In genomic region chr5:68725905-68726683, GRCh38 we compare ENCODE assay signal across 20 cellular contexts.
DNase-seq lines count a peak whose midpoint lies in the region; ATAC-seq, FAIRE-seq and TF ChIP-seq lines count a peak whose summit lies in the region.
"Had no signal": no experiment of that assay in that cellular context is flagged by ENCODE, and none has a peak within 500 bp of the region (broad histone marks: within the 10 kb centered on the region; RNA-seq: fewer than 3 reads in every experiment).

No MANE protein-coding gene starts in this region.

- H3K36me3 ChIP-seq in right atrium auricular region (no peaks in the 10 kb centered on the region), H1 (ENCODE audit: control insufficient read depth in 2 of 4, insufficient read depth in 4 of 4, low read length in 3 of 4) (no peaks in the 10 kb centered on the region)
- H3K36me3 ChIP-seq: BLaER1 treated with 17β-estradiol and CSF1 and Interleukin-3, amounts not matched to agents 10 nM and 100 nM; MG63 had no signal

- no peak overlapping the region for H4K91ac ChIP-seq in H1 (replicated peaks; ENCODE audit: insufficient read length, low read length)

- WGBS in H1 (ENCODE audit: extremely low coverage in 1 of 2, insufficient coverage in 1 of 2, insufficient read length in 1 of 2, insufficient replicate concordance in 2 of 2, low coverage in 1 of 2, low lambda C conversion rate in 2 of 2, missing lambda C conversion rate in 1 of 2), 2 experiments, result 94% methylated on average over 7 of the region's 7 CpGs; no CpG with 5 or more reads in 1 of the 2 experiments
- WGBS in right cardiac atrium, result 66% methylated on average over 7 of the region's 7 CpGs

- no peak for FAIRE-seq in H1 (lab: Jason Lieb, UNC)

- H3K56ac ChIP-seq in H1 (replicated peaks; ENCODE audit: insufficient read length, low read depth, low read length), result no peak overlapping the region

- no peaks in the 10 kb centered on the region for H3K79me2 ChIP-seq in H1 (ENCODE audit: control insufficient read depth in 1 of 2, insufficient read depth in 2 of 2, low read length in 2 of 2)

- H3K4me3 ChIP-seq in right atrium auricular region, result no peak overlapping the region
- H3K4me3 ChIP-seq in H1 (ENCODE audit: extremely low read depth in 1 of 4, insufficient read depth in 2 of 4, low read depth in 3 of 4, low read length in 4 of 4), result no peak overlapping the region
- H3K4me3 ChIP-seq in right cardiac atrium (ENCODE audit: low read length), result no peak overlapping the region
- H3K4me3 ChIP-seq: BLaER1 treated with 17β-estradiol and CSF1 and Interleukin-3, amounts not matched to agents 10 nM and 100 nM; MG63 had no signal

- H3K4me2 ChIP-seq in H1 (ENCODE audit: insufficient read depth in 1 of 2, low read depth in 2 of 2, low read length in 2 of 2), result no peak overlapping the region

- H2AK5ac ChIP-seq in H1 (ENCODE audit: low read depth, low read length), result no peak overlapping the region

- H3K9me3 ChIP-seq in right atrium auricular region (no peaks in the 10 kb centered on the region), H1 (ENCODE audit: insufficient read depth in 2 of 2, low read depth in 1 of 2, low read length in 1 of 2) (no peaks in the 10 kb centered on the region), right cardiac atrium (ENCODE audit: control insufficient read depth, low read length) (no peaks in the 10 kb centered on the region)
- H3K9me3 ChIP-seq: MG63 had no signal

- H3K4ac ChIP-seq in H1 (replicated peaks; ENCODE audit: insufficient read length, low read depth, low read length), result no peak overlapping the region

- H3K27me3 ChIP-seq in right atrium auricular region (no peaks in the 10 kb centered on the region), H1 (replicated peaks in 1 of 4; ENCODE audit: control insufficient read depth in 3 of 4, extremely low read depth in 1 of 4, insufficient read depth in 3 of 4, low read length in 3 of 4) (no peaks in the 10 kb centered on the region), right cardiac atrium (ENCODE audit: control insufficient read depth, insufficient read depth) (no peaks in the 10 kb centered on the region)
- H3K27me3 ChIP-seq: BLaER1 treated with 17β-estradiol and CSF1 and Interleukin-3, amounts not matched to agents 10 nM and 100 nM; MG63 had no signal

- H3K9ac ChIP-seq in H1 (replicated peaks in 1 of 4; ENCODE audit: extremely low read depth in 1 of 4, low read depth in 3 of 4, low read length in 3 of 4), result no peak overlapping the region
- H3K9ac ChIP-seq: BLaER1 treated with 17β-estradiol and CSF1 and Interleukin-3, amounts not matched to agents 10 nM and 100 nM had no signal

- H2BK15ac ChIP-seq in H1 (ENCODE audit: low read length), result no peak overlapping the region

- CTCF ChIA-PET in H1 (lab: Charles Lee; ENCODE audit: partially characterized antibody), result no interaction called here

- H3K23me2 ChIP-seq in H1 (ENCODE audit: low read depth, low read length), result no peaks in the 10 kb centered on the region

- H2BK120ac ChIP-seq in H1 (replicated peaks; ENCODE audit: low read depth, low read length), result no peak overlapping the region

- ATAC-seq in Right ventricle myocardium superior (ENCODE audit: poor library complexity), result peak; percentile 81
- ATAC-seq in right cardiac atrium, result peak; percentile 51 to 57
- no peak for ATAC-seq in GM18870 (IDR thresholded peaks at IDR 0.05; ENCODE audit: unreplicated experiment)
- ATAC-seq: SK-N-SH treated with all-trans-retinoic acid at 6 μM for 48 hours had no signal

- H3K18ac ChIP-seq in H1 (ENCODE audit: extremely low read depth, low read length), result no peak overlapping the region

- no peak overlapping the region for H2BK5ac ChIP-seq in H1 (ENCODE audit: low read depth, low read length)

- no peak overlapping the region for H3K23ac ChIP-seq in H1 (ENCODE audit: insufficient read length)

- H3K27ac ChIP-seq in right atrium auricular region, result no peak overlapping the region
- no peak overlapping the region for H3K27ac ChIP-seq in H1 (ENCODE audit: low read depth, low read length)
- no peak overlapping the region for H3K27ac ChIP-seq in right cardiac atrium (ENCODE audit: low read length)
- H3K27ac ChIP-seq: BLaER1 treated with 17β-estradiol and CSF1 and Interleukin-3, amounts not matched to agents 10 nM and 100 nM had no signal

- DNase-seq in Right ventricle myocardium superior (no peak), right atrium auricular region (ENCODE audit: low spot score) (no peak), H1 (ENCODE audit: low read depth in 1 of 2, low spot score in 2 of 2) (no peak), right cardiac atrium (no peak)
- no peak for DNase-seq in stimulated activated CD4-positive, alpha-beta T cell treated with anti-CD3 and anti-CD28 coated beads, Interleukin-12 subunit alpha, Interleukin-12 subunit beta, amount 100 ng/mL, for 4 hours
- no peak for DNase-seq in activated CD8-positive, alpha-beta memory T cell treated with anti-CD3 and anti-CD28 coated beads, Interleukin-2, amount 50 U/mL, for 48 hours
- DNase-seq: CD8-positive, alpha-beta memory T cell; DMS79 treated with DMSO at 0.1 percent for 48 hours; H9; Kasumi-1; MG63; NCI-H1092 treated with DMSO at 0.1 percent for 48 hours; NCI-H146; NCI-H2029 treated with DMSO at 0.1 percent for 48 hours; NCI-H2171; NCI-H748 treated with DMSO at 0.1 percent for 48 hours; SIG-M5 had no signal

- H3K79me1 ChIP-seq in H1 (ENCODE audit: low read depth, low read length), result no peaks in the 10 kb centered on the region

- TF ChIP-seq RAD21 in H1 (IDR thresholded peaks at IDR 0.05 in 1 of 2, conservative IDR thresholded peaks at IDR 0.05 in 1 of 2; ENCODE audit: low read depth in 2 of 2, low read length in 2 of 2), result no peak

- H4K20me1 ChIP-seq in H1 (replicated peaks in 1 of 2; ENCODE audit: control insufficient read depth in 1 of 2, insufficient read depth in 2 of 2, low read length in 2 of 2), result no peaks in the 10 kb centered on the region
- H4K20me1 ChIP-seq: BLaER1 treated with 17β-estradiol and CSF1 and Interleukin-3, amounts not matched to agents 10 nM and 100 nM had no signal

- no peak overlapping the region for H4K8ac ChIP-seq in H1 (ENCODE audit: extremely low read depth, insufficient read depth, low read length)

- no peak overlapping the region for H2BK12ac ChIP-seq in H1 (ENCODE audit: low read depth, low read length)

- no peak overlapping the region for H2BK20ac ChIP-seq in H1 (ENCODE audit: low read length)

- no peak overlapping the region for H2AFZ ChIP-seq in H1 (ENCODE audit: low read length)

- POLR2A ChIA-PET in H1 (lab: Charles Lee; ENCODE audit: partially characterized antibody), result no interaction called here

- intact Hi-C loops in Right ventricle myocardium superior (cut with DNase I), result no loop called here
- intact Hi-C loops in right cardiac atrium (cut with DNase I), result no loop called here

- no peak overlapping the region for H4K5ac ChIP-seq in H1 (ENCODE audit: insufficient read length, low read depth, low read length)

- H3K14ac ChIP-seq in H1 (ENCODE audit: insufficient read length), result no peak overlapping the region

- H3K4me1 ChIP-seq in right atrium auricular region (peaks cover 0 to 11% of the 10 kb centered on the region in 2 donors), H1 (replicated peaks in 1 of 4; ENCODE audit: control insufficient read depth in 3 of 4, insufficient read depth in 4 of 4, low read length in 3 of 4) (peaks cover 0 to 3% (median 0%) of the 10 kb centered on the region in 4 experiments; a peak in 1 of 7 replicates), right cardiac atrium (ENCODE audit: control insufficient read depth, insufficient read depth, low read length) (peaks cover 7% of the 10 kb centered on the region)

- TF ChIP-seq POLR2A in H1 (IDR thresholded peaks at IDR 0.05; ENCODE audit: control extremely low read depth in 1 of 2, low read depth in 2 of 2, low read length in 2 of 2), result no peak

- no peak for TF ChIP-seq CTCF in right atrium auricular region (IDR thresholded peaks at IDR 0.05)
- no peak for TF ChIP-seq CTCF in H1 (IDR thresholded peaks at IDR 0.05; ENCODE audit: control extremely low read depth in 1 of 3, insufficient read depth in 1 of 3, low read depth in 1 of 3, low read length in 3 of 3)

- no peak for TF ChIP-seq EP300 in H1 (IDR thresholded peaks at IDR 0.05; ENCODE audit: borderline replicate concordance in 1 of 2, low read depth in 2 of 2, low read length in 2 of 2)

TF ChIP-seq in H1, 55 proteins besides CTCF, POLR2A, EP300 and RAD21:
- peak; percentile 20; the same call in 1 of the 2 replicates for TF ChIP-seq CEBPB (IDR thresholded peaks at IDR 0.05; ENCODE audit: low read depth, low read length)
- TF ChIP-seq SP4 (IDR thresholded peaks at IDR 0.05; ENCODE audit: low read length), result no peak
